In genomic region chrX:147376601-147377387, GRCh38 we compare ENCODE assay signal across 19 cellular contexts.
A peak's percentile ranks its signal among the peaks of the same experiment; 100 is the strongest.
DNase-seq lines count a peak whose midpoint lies in the region; ATAC-seq lines count a peak whose summit lies in the region.
"Had no signal": no experiment of that assay in that cellular context is flagged by ENCODE, and none has a peak within 500 bp of the region (broad histone marks: within the 10 kb centered on the region; RNA-seq: fewer than 3 reads in every experiment).

No MANE protein-coding gene starts in this region.

- no peak overlapping the region for H3K27ac ChIP-seq in mesendoderm (ENCODE audit: low read depth, low read length)
- H3K27ac ChIP-seq: gastrocnemius medialis, left ventricle myocardium inferior, PC-9, uterus had no signal

- no peak overlapping the region for H2AK5ac ChIP-seq in mesendoderm (ENCODE audit: low read length)

- peaks cover 0 to 3% (median 0%) of the 10 kb centered on the region in 3 donors for H3K36me3 Mint-ChIP-seq in naive thymus-derived CD8-positive, alpha-beta T cell
- H3K36me3 Mint-ChIP-seq in activated naive CD4-positive, alpha-beta T cell treated with anti-CD3 and anti-CD28 coated beads, Interleukin-2, amount 10 ng/mL, durations not matched to agents 7 days and 5 days = no peaks in the 10 kb centered on the region
- H3K36me3 Mint-ChIP-seq: CD8-positive, alpha-beta T cell had no signal

- H3K27me3 Mint-ChIP-seq in naive thymus-derived CD8-positive, alpha-beta T cell = no peaks in the 10 kb centered on the region
- H3K27me3 Mint-ChIP-seq in activated naive CD4-positive, alpha-beta T cell treated with anti-CD3 and anti-CD28 coated beads, Interleukin-2, amount 10 ng/mL, durations not matched to agents 7 days and 5 days = no peaks in the 10 kb centered on the region
- H3K27me3 Mint-ChIP-seq: activated naive CD8-positive, alpha-beta T cell treated with anti-CD3 and anti-CD28 coated beads, Interleukin-2, amount 50 U/mL, for 24 hours; activated T-helper 17 cell treated with anti-CD3 and anti-CD28 coated beads, Interleukin-2, amount 50 U/mL, for 72 hours had no signal

- no peaks in the 10 kb centered on the region for H3K79me1 ChIP-seq in mesendoderm (ENCODE audit: low read length)

- no peak overlapping the region for H3K4me3 ChIP-seq in mesendoderm (ENCODE audit: low read length)
- H3K4me3 ChIP-seq: gastrocnemius medialis, HAP-1, left ventricle myocardium inferior, PC-9, uterus had no signal

- CTCF ChIA-PET in activated naive CD4-positive, alpha-beta T cell treated with anti-CD3 and anti-CD28 coated beads, Interleukin-2, amount 10 ng/mL, durations not matched to agents 7 days and 5 days (lab: Charles Lee) = no interaction called here

- H3K4me1 ChIP-seq in mesendoderm (ENCODE audit: control insufficient read depth, low read depth, low read length) = no peaks in the 10 kb centered on the region
- H3K4me1 ChIP-seq: gastrocnemius medialis, HAP-1, left ventricle myocardium inferior, uterus had no signal

- H3K4me1 Mint-ChIP-seq in naive thymus-derived CD8-positive, alpha-beta T cell = no peaks in the 10 kb centered on the region
- H3K4me1 Mint-ChIP-seq in activated naive CD4-positive, alpha-beta T cell treated with anti-CD3 and anti-CD28 coated beads, Interleukin-2, amount 10 ng/mL, durations not matched to agents 7 days and 5 days = no peaks in the 10 kb centered on the region
- H3K4me1 Mint-ChIP-seq: activated naive CD8-positive, alpha-beta T cell treated with anti-CD3 and anti-CD28 coated beads, Interleukin-2, amount 50 U/mL, for 24 hours; activated T-helper 17 cell treated with anti-CD3 and anti-CD28 coated beads, Interleukin-2, amount 50 U/mL, for 72 hours had no signal

- peaks cover 0 to 3% (median 0%) of the 10 kb centered on the region in 9 donors for H3K9me3 Mint-ChIP-seq in naive thymus-derived CD8-positive, alpha-beta T cell
- no peaks in the 10 kb centered on the region for H3K9me3 Mint-ChIP-seq in activated naive CD4-positive, alpha-beta T cell treated with anti-CD3 and anti-CD28 coated beads, Interleukin-2, amount 10 ng/mL, durations not matched to agents 7 days and 5 days
- H3K9me3 Mint-ChIP-seq: activated naive CD8-positive, alpha-beta T cell treated with anti-CD3 and anti-CD28 coated beads, Interleukin-2, amount 50 U/mL, for 24 hours; CD8-positive, alpha-beta T cell had no signal

- no peak overlapping the region for H3K9ac ChIP-seq in mesendoderm (ENCODE audit: low read length)

- no peaks in the 10 kb centered on the region for H3K36me3 ChIP-seq in mesendoderm (ENCODE audit: control insufficient read depth, insufficient read depth, low read length)
- H3K36me3 ChIP-seq: gastrocnemius medialis, HAP-1, left ventricle myocardium inferior, uterus had no signal

- no peak overlapping the region for H3K4ac ChIP-seq in mesendoderm (ENCODE audit: low read depth, low read length)

- H2BK15ac ChIP-seq in mesendoderm (replicated peaks; ENCODE audit: low read depth) = no peak overlapping the region

- no peak overlapping the region for H4K5ac ChIP-seq in mesendoderm (ENCODE audit: low read length)

- POLR2A ChIA-PET in naive thymus-derived CD8-positive, alpha-beta T cell (lab: Charles Lee) = no interaction called here

- no peak overlapping the region for H3K4me3 Mint-ChIP-seq in naive thymus-derived CD8-positive, alpha-beta T cell
- no peak overlapping the region for H3K4me3 Mint-ChIP-seq in activated naive CD4-positive, alpha-beta T cell treated with anti-CD3 and anti-CD28 coated beads, Interleukin-2, amount 10 ng/mL, durations not matched to agents 7 days and 5 days
- H3K4me3 Mint-ChIP-seq: activated naive CD8-positive, alpha-beta T cell treated with anti-CD3 and anti-CD28 coated beads, Interleukin-2, amount 50 U/mL, for 24 hours; activated T-helper 17 cell treated with anti-CD3 and anti-CD28 coated beads, Interleukin-2, amount 50 U/mL, for 72 hours; CD8-positive, alpha-beta T cell had no signal

- H2BK120ac ChIP-seq in mesendoderm (ENCODE audit: low read depth, low read length) = no peak overlapping the region

- no peak overlapping the region for H2BK5ac ChIP-seq in mesendoderm (ENCODE audit: low read length)

- no peak overlapping the region for H3K56ac ChIP-seq in mesendoderm (ENCODE audit: low read length)

- no peak overlapping the region for H3K27ac Mint-ChIP-seq in naive thymus-derived CD8-positive, alpha-beta T cell
- no peak overlapping the region for H3K27ac Mint-ChIP-seq in activated naive CD4-positive, alpha-beta T cell treated with anti-CD3 and anti-CD28 coated beads, Interleukin-2, amount 10 ng/mL, durations not matched to agents 7 days and 5 days
- H3K27ac Mint-ChIP-seq: activated naive CD8-positive, alpha-beta T cell treated with anti-CD3 and anti-CD28 coated beads, Interleukin-2, amount 50 U/mL, for 24 hours; activated T-helper 17 cell treated with anti-CD3 and anti-CD28 coated beads, Interleukin-2, amount 50 U/mL, for 72 hours; CD8-positive, alpha-beta T cell had no signal

- no peak overlapping the region for H4K8ac ChIP-seq in mesendoderm (ENCODE audit: low read depth, low read length)

- H3K4me2 ChIP-seq in mesendoderm (ENCODE audit: low read length) = no peak overlapping the region
- H3K4me2 ChIP-seq: PC-9 had no signal

- no peak overlapping the region for H3K23ac ChIP-seq in mesendoderm (ENCODE audit: low read length)

- no peaks in the 10 kb centered on the region for H3K27me3 ChIP-seq in mesendoderm (ENCODE audit: insufficient read depth, low read length, poor library complexity)
- H3K27me3 ChIP-seq: gastrocnemius medialis, uterus had no signal

- DNase-seq in ELF-1 (ENCODE audit: low read depth, low spot score) (peak; percentile 46), NCI-H1436 treated with DMSO at 0.1 percent for 48 hours (lab: John Stamatoyannopoulos, UW) (peak; percentile 98), RPMI8226 (peak; percentile 66), mesendoderm (peak; percentile 27), NCI-H2029 (lab: John Stamatoyannopoulos, UW) (no peak), SW480 (ENCODE audit: low spot score) (no peak)
- DNase-seq in naive thymus-derived CD8-positive, alpha-beta T cell = no peak
- no peak for DNase-seq in activated naive CD4-positive, alpha-beta T cell treated with anti-CD3 and anti-CD28 coated beads, Interleukin-2, amount 10 ng/mL, durations not matched to agents 7 days and 5 days
- DNase-seq: activated naive CD8-positive, alpha-beta T cell treated with anti-CD3 and anti-CD28 coated beads, Interleukin-2, amount 50 U/mL, for 24 hours; CD8-positive, alpha-beta T cell; erythroblast; gastrocnemius medialis; left ventricle myocardium inferior; NCI-H146; PC-9; T-helper 9 cell; uterus had no signal

- WGBS in mesendoderm (ENCODE audit: extremely low coverage, insufficient coverage, low lambda C conversion rate) = no CpG with 5 or more reads among the region's 7 CpGs

- no peak overlapping the region for H3K18ac ChIP-seq in mesendoderm (ENCODE audit: low read length)

- no peak for ATAC-seq in naive thymus-derived CD8-positive, alpha-beta T cell
- ATAC-seq: activated naive CD8-positive, alpha-beta T cell treated with anti-CD3 and anti-CD28 coated beads, Interleukin-2, amount 50 U/mL, for 24 hours; activated T-helper 17 cell treated with anti-CD3 and anti-CD28 coated beads, Interleukin-2, amount 50 U/mL, for 72 hours; CD8-positive, alpha-beta T cell; gastrocnemius medialis had no signal

- no peaks in the 10 kb centered on the region for H3K79me2 ChIP-seq in mesendoderm (ENCODE audit: control insufficient read depth, insufficient read depth, low read length)

Comparison
In these comparisons a context has a peak if more than half of its experiments do, and no peak if none do; other contexts are left out.
1. DNase-seq: peak in ELF-1 (single experiment), NCI-H1436 treated with DMSO at 0.1 percent for 48 hours (single experiment), RPMI8226 (single experiment) and mesendoderm (single experiment); none in naive thymus-derived CD8-positive, alpha-beta T cell (0 of 10), NCI-H2029 (single experiment), activated naive CD4-positive, alpha-beta T cell treated with anti-CD3 and anti-CD28 coated beads, Interleukin-2, amount 10 ng/mL, durations not matched to agents 7 days and 5 days (single experiment) and SW480 (single experiment).